Comparison of ENCODE assay signal across 1 cellular context in the genomic region with DNA sequence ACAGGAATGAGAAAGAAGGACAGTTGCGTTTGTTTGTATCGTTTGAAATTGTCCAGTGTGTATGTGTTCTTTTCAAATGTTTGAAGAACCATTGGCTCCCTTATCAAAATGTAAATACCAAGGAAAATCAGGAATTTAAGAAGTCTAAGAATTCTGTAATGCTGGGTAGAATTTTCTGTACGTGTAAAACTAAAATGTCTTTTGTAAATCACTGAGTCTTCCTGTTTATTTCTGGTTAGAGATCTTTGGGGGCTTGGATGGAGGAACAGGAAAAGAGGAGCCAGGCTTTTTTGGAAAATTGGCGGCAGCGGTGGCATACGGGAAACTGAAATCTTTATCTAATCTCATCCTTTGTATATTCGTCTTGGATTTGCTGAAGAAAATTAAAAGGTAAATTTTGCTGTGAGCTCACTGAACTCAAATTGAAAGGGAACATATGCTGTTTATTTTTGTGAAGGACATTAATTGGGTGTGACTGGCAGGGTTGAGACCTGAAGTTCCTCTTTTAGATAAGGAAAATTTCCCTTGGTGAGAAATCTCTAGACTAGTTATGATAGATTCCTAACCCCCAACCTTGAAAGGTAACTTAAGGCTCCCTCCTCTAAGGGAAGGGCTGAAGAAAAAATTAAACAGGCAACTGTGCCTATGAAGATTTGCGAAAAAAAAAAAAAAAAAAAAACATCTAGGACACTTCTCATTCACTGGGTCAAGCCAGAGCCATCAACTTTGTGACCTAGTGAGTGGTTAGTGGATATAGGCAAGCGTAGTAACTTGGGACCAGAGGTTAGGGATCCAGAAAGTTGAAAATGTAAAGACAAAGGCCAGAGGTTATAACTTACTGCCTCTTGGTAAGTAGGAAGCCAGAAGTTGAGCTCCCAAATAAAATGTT.
TF ChIP-seq lines count a peak whose summit lies in the region.

No MANE protein-coding gene starts in this region.

TF ChIP-seq in WTC11, 78 proteins besides CTCF, POLR2A, EP300 and RAD21 (continued from another document):
- TF ChIP-seq CREM (CRISPR knock-in tag; IDR thresholded peaks at IDR 0.05) = no peak
- TF ChIP-seq ZNF396 (CRISPR knock-in tag; IDR thresholded peaks at IDR 0.05; ENCODE audit: borderline replicate concordance) = no peak
- no peak for TF ChIP-seq ZNF232 (CRISPR knock-in tag; IDR thresholded peaks at IDR 0.05)
